2 cellular contexts compared by ENCODE assay signal in genomic region chrX:106706466-106706865, GRCh38.
A peak's percentile ranks its signal among the peaks of the same experiment; 100 is the strongest.
TF ChIP-seq lines count a peak whose summit lies in the region.

No MANE protein-coding gene starts in this region.

TF ChIP-seq in HepG2, 621 proteins besides CTCF, POLR2A, EP300 and RAD21:
- TF ChIP-seq TAF15 (IDR thresholded peaks at IDR 0.05; ENCODE audit: low read depth, low read length, poor library complexity, severe bottlenecking) (no peak), ZNF629 (CRISPR knock-in tag; conservative IDR thresholded peaks at IDR 0.05) (peak; percentile 53)

TF ChIP-seq in A549, 52 proteins besides CTCF, POLR2A, EP300 and RAD21:
- peak; percentile 69; the same call in 1 of the 2 replicates for TF ChIP-seq KDM1A (IDR thresholded peaks at IDR 0.05; ENCODE audit: low read depth)
- no peak for TF ChIP-seq CHD4 (IDR thresholded peaks at IDR 0.05; ENCODE audit: borderline replicate concordance)
